8 cellular contexts compared by ENCODE assay signal in the genomic region with DNA sequence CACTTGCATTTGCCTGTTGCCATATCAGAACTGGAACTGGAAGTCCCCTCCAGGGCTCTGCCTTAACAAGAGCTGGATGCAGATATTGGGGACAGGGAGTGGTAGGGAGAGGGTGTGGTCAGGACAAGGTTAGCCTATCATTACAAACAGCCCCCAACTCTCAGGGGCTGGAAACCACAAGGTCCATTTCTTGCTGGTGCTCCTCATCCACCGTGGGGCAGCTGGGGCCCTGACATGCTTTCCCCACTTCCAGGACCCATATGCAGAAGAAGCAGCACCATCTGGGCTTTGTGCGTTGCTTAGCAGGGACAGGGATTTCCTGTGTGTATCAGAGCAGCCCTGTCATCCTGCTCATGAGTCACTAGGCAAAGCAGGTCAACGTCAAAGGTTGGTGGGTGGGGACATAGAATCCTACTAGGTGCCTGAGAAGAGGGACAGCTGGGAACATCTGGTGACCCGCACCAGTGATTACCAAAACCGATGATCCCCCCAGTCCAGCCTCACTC. TPM values are rescaled to one million over a fixed set of nuclear protein-coding genes. Genes with fewer than 3 reads are reported as not detected.
DNase-seq lines count a peak whose midpoint lies in the region; ATAC-seq and TF ChIP-seq lines count a peak whose summit lies in the region.

No MANE protein-coding gene starts in this region.

- no peak overlapping the region for H4K5ac ChIP-seq in IMR-90 (ENCODE audit: low read depth, low read length)

- TF ChIP-seq CTCF in GM06990 (IDR thresholded peaks at IDR 0.05; ENCODE audit: insufficient read depth, low read length, poor library complexity, severe bottlenecking), result no peak
- TF ChIP-seq CTCF in IMR-90 (conservative IDR thresholded peaks at IDR 0.05; ENCODE audit: low read depth, low read length), result no peak

- 17% methylated on average over 1 of the region's 5 CpGs; no CpG with 5 or more reads in 1 of the 2 experiments for WGBS in IMR-90 (ENCODE audit: extremely low coverage in 2 of 2, insufficient read length in 1 of 2), 2 experiments

- no peak overlapping the region for H3K56ac ChIP-seq in IMR-90 (ENCODE audit: extremely low read depth, insufficient read depth, low read length)

- no peak overlapping the region for H3K4me3 ChIP-seq in GM06990 (replicated peaks; ENCODE audit: low read depth, low read length)
- H3K4me3 ChIP-seq in IMR-90 (ENCODE audit: insufficient read depth, low read depth, low read length), result no peak overlapping the region

- no peaks in the 10 kb centered on the region for H3K9me3 ChIP-seq in IMR-90 (ENCODE audit: control insufficient read depth, insufficient read depth, low read length)

- TF ChIP-seq POLR2A in IMR-90 (IDR thresholded peaks at IDR 0.05; ENCODE audit: low read depth, low read length), result no peak

- peaks cover 19% of the 10 kb centered on the region for H3K9me1 ChIP-seq in IMR-90 (ENCODE audit: insufficient read depth, low read length)

- H3K27me3 ChIP-seq in GM06990 (replicated peaks; ENCODE audit: control insufficient read depth, insufficient read depth, low read length), result no peaks in the 10 kb centered on the region
- no peaks in the 10 kb centered on the region for H3K27me3 ChIP-seq in IMR-90 (ENCODE audit: control insufficient read depth, insufficient read depth, low read length)

- TF ChIP-seq RAD21 in IMR-90 (IDR thresholded peaks at IDR 0.05; ENCODE audit: low read length), result no peak

- H3K9ac ChIP-seq in IMR-90 (ENCODE audit: low read depth, low read length), result no peak overlapping the region

- H2AK9ac ChIP-seq in IMR-90 (replicated peaks; ENCODE audit: low read depth, low read length, poor library complexity), result peak overlapping the region; percentile 71

- peak overlapping the region; percentile 53; the same call in 1 of the 2 replicates for H3K14ac ChIP-seq in IMR-90 (replicated peaks; ENCODE audit: low read depth, low read length)

- peak overlapping the region; percentile 63 for H2BK120ac ChIP-seq in IMR-90 (ENCODE audit: low read depth, low read length)

- H3K23ac ChIP-seq in IMR-90 (ENCODE audit: low read depth, low read length), result peak overlapping the region; percentile 0

- H3K4me1 ChIP-seq in IMR-90 (ENCODE audit: control insufficient read depth, insufficient read depth, low read length), result peaks cover 9% of the 10 kb centered on the region

- peak overlapping the region; percentile 23 to 72; a peak in 2 of 4 replicates for H4K8ac ChIP-seq in IMR-90 (ENCODE audit: low read depth in 2 of 2, low read length in 2 of 2)

- intact Hi-C loops in IMR-90 (cut with micrococcal nuclease), result no loop called here
- intact Hi-C loops in left colon (cut with DNase I, micrococcal nuclease), result no loop called here

- H3K4ac ChIP-seq in IMR-90 (ENCODE audit: low read depth, low read length), result peak overlapping the region; percentile 71

- H2AFZ ChIP-seq in IMR-90 (replicated peaks; ENCODE audit: low read length, poor library complexity), result peak overlapping the region; percentile 73

- no TSS peak for BruUV-seq in IMR-90 (replicated peaks; lab: Mats Ljungman, UMichigan)

- peak; percentile 60 for DNase-seq in GM06990 (ENCODE audit: extremely low read depth, insufficient read length)
- DNase-seq in IMR-90, result peak; percentile 90
- DNase-seq in activated CD8-positive, alpha-beta memory T cell treated with anti-CD3 and anti-CD28 coated beads, Interleukin-2, amount 50 U/mL, for 24 hours (ENCODE audit: extremely low read depth), result peak; percentile 24
- DNase-seq in left colon, result peak; percentile 26 to 41
- DNase-seq in NCI-H2081 (lab: John Stamatoyannopoulos, UW), result no peak
- no peak for DNase-seq in NCI-H524 treated with DMSO at 0.1 percent for 48 hours (lab: John Stamatoyannopoulos, UW)
- DNase-seq in NCI-H1092 (lab: John Stamatoyannopoulos, UW), result no peak

- peak overlapping the region; percentile 69 for H4K91ac ChIP-seq in IMR-90 (ENCODE audit: insufficient read depth, low read depth, low read length)

- no peaks in the 10 kb centered on the region for H4K20me1 ChIP-seq in IMR-90 (ENCODE audit: insufficient read depth, low read length)

- CTCF ChIA-PET in IMR-90 (lab: Yijun Ruan, JAX), result no interaction called here

- no peaks in the 10 kb centered on the region for H3K79me1 ChIP-seq in IMR-90 (ENCODE audit: low read depth in 1 of 2, low read length in 2 of 2)

- no peak overlapping the region for H3K4me2 ChIP-seq in IMR-90 (ENCODE audit: low read depth, low read length)

- H2BK15ac ChIP-seq in IMR-90 (ENCODE audit: low read depth, low read length), result peak overlapping the region; percentile 49; the same call in 2 of the 3 replicates

- H2BK5ac ChIP-seq in IMR-90 (ENCODE audit: low read depth, low read length, poor library complexity, severe bottlenecking), result peak overlapping the region; percentile 35

- POLR2A ChIA-PET in IMR-90 (lab: Charles Lee; ENCODE audit: unreplicated experiment), result interaction anchor here (0.5 to 0.6 kb wide), 2 partner anchors 41 to 113 kb away, joined by 3 to 8 read pairs; no protein-coding TSS in a partner anchor

- peak overlapping the region; percentile 78 for H2AK5ac ChIP-seq in IMR-90 (ENCODE audit: low read depth, low read length)

- peak overlapping the region; percentile 67 for H2BK20ac ChIP-seq in IMR-90 (ENCODE audit: low read depth, low read length)

- no peaks in the 10 kb centered on the region; the same call in 1 of the 2 replicates for H3K36me3 ChIP-seq in GM06990 (ENCODE audit: control insufficient read depth, insufficient read depth, low read length)
- H3K36me3 ChIP-seq in IMR-90 (ENCODE audit: control insufficient read depth, insufficient read depth, low read length), result no peaks in the 10 kb centered on the region

- in situ Hi-C loops in IMR-90 (cut with MboI; ENCODE audit: low sequenced_read_pairs), result no loop called here

- peak overlapping the region; percentile 21; the same call in 1 of the 2 replicates for H3K18ac ChIP-seq in IMR-90 (ENCODE audit: low read depth, low read length)

- dilution Hi-C loops in IMR-90 (cut with HindIII; ENCODE audit: low sequenced_read_pairs, unreplicated experiment), result no loop called here

- ATAC-seq in GM21737 (IDR thresholded peaks at IDR 0.05; ENCODE audit: unreplicated experiment) (peak; percentile 91), IMR-90 (ENCODE audit: low read depth) (peak; percentile 94), left colon (peak; percentile 74)

- H3K27ac ChIP-seq in IMR-90 (ENCODE audit: insufficient read depth, low read length), result peak overlapping the region; percentile 16; the same call in 1 of the 2 replicates

TF ChIP-seq in IMR-90, 13 proteins besides CTCF, POLR2A, EP300 and RAD21:
- TF ChIP-seq MXI1 (IDR thresholded peaks at IDR 0.05; ENCODE audit: borderline replicate concordance, low read depth, low read length) (0 out of 2 replicates have a peak, but pooled peaks have one; percentile 38), MAZ (IDR thresholded peaks at IDR 0.05; ENCODE audit: borderline replicate concordance, low read depth, low read length) (no peak), CEBPB (IDR thresholded peaks at IDR 0.05; ENCODE audit: low read depth, low read length) (no peak), RCOR1 (IDR thresholded peaks at IDR 0.05; ENCODE audit: insufficient replicate concordance, low read length) (no peak), NFE2L2 (IDR thresholded peaks at IDR 0.05; ENCODE audit: low read depth, low read length) (peak; percentile 53; the same call in 1 of the 2 replicates), FOS (IDR thresholded peaks at IDR 0.05; ENCODE audit: low read depth, low read length) (peak; percentile 81), RFX5 (IDR thresholded peaks at IDR 0.05; ENCODE audit: low read depth, low read length) (peak; percentile 62; the same call in 1 of the 2 replicates), SMC3 (IDR thresholded peaks at IDR 0.05; ENCODE audit: low read depth, low read length) (no peak), CHD1 (IDR thresholded peaks at IDR 0.05; ENCODE audit: low read depth, low read length) (no peak), MAFK (IDR thresholded peaks at IDR 0.05; ENCODE audit: low read depth, low read length) (no peak), BHLHE40 (IDR thresholded peaks at IDR 0.05; ENCODE audit: low read depth, low read length) (no peak)
- TF ChIP-seq, protein P1, sequence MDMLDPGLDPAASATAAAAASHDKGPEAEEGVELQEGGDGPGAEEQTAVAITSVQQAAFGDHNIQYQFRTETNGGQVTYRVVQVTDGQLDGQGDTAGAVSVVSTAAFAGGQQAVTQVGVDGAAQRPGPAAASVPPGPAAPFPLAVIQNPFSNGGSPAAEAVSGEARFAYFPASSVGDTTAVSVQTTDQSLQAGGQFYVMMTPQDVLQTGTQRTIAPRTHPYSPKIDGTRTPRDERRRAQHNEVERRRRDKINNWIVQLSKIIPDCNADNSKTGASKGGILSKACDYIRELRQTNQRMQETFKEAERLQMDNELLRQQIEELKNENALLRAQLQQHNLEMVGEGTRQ (IDR thresholded peaks at IDR 0.05; ENCODE audit: low read depth, low read length), result no peak
- TF ChIP-seq, protein P2, sequence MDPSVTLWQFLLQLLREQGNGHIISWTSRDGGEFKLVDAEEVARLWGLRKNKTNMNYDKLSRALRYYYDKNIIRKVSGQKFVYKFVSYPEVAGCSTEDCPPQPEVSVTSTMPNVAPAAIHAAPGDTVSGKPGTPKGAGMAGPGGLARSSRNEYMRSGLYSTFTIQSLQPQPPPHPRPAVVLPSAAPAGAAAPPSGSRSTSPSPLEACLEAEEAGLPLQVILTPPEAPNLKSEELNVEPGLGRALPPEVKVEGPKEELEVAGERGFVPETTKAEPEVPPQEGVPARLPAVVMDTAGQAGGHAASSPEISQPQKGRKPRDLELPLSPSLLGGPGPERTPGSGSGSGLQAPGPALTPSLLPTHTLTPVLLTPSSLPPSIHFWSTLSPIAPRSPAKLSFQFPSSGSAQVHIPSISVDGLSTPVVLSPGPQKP (IDR thresholded peaks at IDR 0.05; ENCODE audit: borderline replicate concordance, low read depth, low read length), result no peak

RNA-seq across cellular contexts. Expression of a gene that starts 26.9 kb away (rescaled TPM):
- total RNA-seq in IMR-90 (2012; rRNA removed) (0.90 and 1.4 TPM in 2 replicates), left colon (10 to 100 TPM in 1 of 2 donors, 1 to 10 TPM in 1; 7.1 to 11.4 TPM)
- polyA plus RNA-seq in IMR-90 (2012; rRNA removed), result 0.77 and 1.1 TPM in 2 replicates
- 0.41 and 0.58 TPM in 2 replicates for polyA plus RNA-seq in IMR-90 (2012; cell fraction: cytosol; rRNA removed)
- 0.60 and 1.3 TPM in 2 replicates for polyA plus RNA-seq in IMR-90 (2012; cell fraction: nucleus; rRNA removed; ENCODE audit: low replicate concordance)

Comparison
In these comparisons a context has a peak if more than half of its experiments do, and no peak if none do; other contexts are left out.
1. DNase-seq: peak in GM06990 (single experiment), IMR-90 (single experiment), activated CD8-positive, alpha-beta memory T cell treated with anti-CD3 and anti-CD28 coated beads, Interleukin-2, amount 50 U/mL, for 24 hours (single experiment) and left colon (2 of 2); none in NCI-H2081 (0 of 2), NCI-H524 treated with DMSO at 0.1 percent for 48 hours (single experiment) and NCI-H1092 (single experiment).
2. Peak in every context shown above with its lines, with median percentiles within 50 percentile points of each other: ATAC-seq.